ENCODE assay signal across 19 cellular contexts in the genomic region with DNA sequence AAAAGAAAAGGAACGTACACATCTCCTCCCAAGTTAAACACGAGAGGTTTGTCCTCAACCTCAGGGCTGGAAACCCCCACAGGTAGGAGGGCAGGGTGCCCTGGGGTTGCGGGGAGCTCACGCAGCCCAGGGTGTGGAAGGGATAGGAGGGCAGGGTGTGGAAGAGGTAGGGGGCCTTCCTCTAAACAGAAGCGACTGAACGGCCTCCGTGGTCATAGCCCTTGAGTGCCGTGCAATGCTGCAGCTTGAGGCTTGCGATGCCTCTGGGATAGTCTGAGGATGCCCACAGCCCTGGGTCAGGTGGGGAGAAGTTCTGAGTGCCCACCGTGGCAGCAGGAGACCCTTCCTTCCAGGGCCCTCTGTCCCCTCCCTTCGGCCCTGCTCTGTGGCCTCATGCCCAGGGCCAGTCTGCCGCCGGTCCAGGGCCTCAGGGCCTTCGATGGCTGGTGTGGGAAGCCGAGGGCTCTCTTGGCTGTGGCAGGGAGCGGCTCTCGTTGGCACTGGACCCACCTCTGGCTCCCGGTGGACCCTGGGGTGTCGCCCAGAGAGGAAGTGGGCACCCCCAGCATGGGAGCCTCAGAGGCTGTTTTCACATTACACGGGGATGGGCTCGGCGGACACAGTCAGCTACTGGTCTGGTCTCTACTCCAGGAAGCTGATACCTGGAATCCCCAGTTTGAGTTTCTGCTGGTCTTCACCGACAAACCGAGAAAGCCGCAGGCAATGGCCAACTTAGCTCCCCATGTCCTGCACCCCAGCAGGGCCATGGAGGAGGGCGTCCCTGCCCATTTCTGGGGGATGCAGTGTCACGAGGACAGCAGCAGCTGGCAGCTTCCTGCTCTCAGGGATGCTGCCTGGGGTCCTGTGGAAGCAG. TPM values are rescaled to one million over a fixed set of nuclear protein-coding genes. Genes with fewer than 3 reads are reported as not detected.
DNase-seq lines count a peak whose midpoint lies in the region; ATAC-seq and TF ChIP-seq lines count a peak whose summit lies in the region.
"Had no signal": no experiment of that assay in that cellular context is flagged by ENCODE, and none has a peak within 500 bp of the region (broad histone marks: within the 10 kb centered on the region; RNA-seq: fewer than 3 reads in every experiment).

No MANE protein-coding gene starts in this region.

- H3K27me3 Mint-ChIP-seq in nephron progenitor cell (ENCODE audit: low read depth, poor library complexity): no peaks in the 10 kb centered on the region
- H3K27me3 Mint-ChIP-seq: activated CD4-positive, alpha-beta memory T cell treated with anti-CD3 and anti-CD28 coated beads, Interleukin-2, amount 10 ng/mL, durations not matched to agents 7 days and 5 days; CD4-positive, alpha-beta memory T cell; progenitor cell of endocrine pancreas had no signal

- peak overlapping the region; percentile 57 for H3K27ac Mint-ChIP-seq in nephron progenitor cell
- H3K27ac Mint-ChIP-seq: activated CD4-positive, alpha-beta memory T cell treated with anti-CD3 and anti-CD28 coated beads, Interleukin-2, amount 10 ng/mL, durations not matched to agents 7 days and 5 days; CD4-positive, alpha-beta memory T cell; nephron; progenitor cell of endocrine pancreas; WTC11 had no signal

- no peaks in the 10 kb centered on the region for H3K4me1 ChIP-seq in RWPE2 (ENCODE audit: insufficient read depth, poor library complexity, severe bottlenecking)
- H3K4me1 ChIP-seq: ascending aorta had no signal

- no peak overlapping the region for H3K27ac ChIP-seq in RWPE2 (ENCODE audit: poor library complexity, severe bottlenecking)
- H3K27ac ChIP-seq: ascending aorta, SK-N-MC, stomach, transverse colon had no signal

- H3K9me3 Mint-ChIP-seq in nephron progenitor cell: no peaks in the 10 kb centered on the region
- H3K9me3 Mint-ChIP-seq: activated CD4-positive, alpha-beta memory T cell treated with anti-CD3 and anti-CD28 coated beads, Interleukin-2, amount 10 ng/mL, durations not matched to agents 7 days and 5 days; CD4-positive, alpha-beta memory T cell; nephron; WTC11 had no signal

- peaks cover 7% of the 10 kb centered on the region for H3K36me3 ChIP-seq in H7 (replicated peaks; ENCODE audit: control insufficient read depth, insufficient read depth, low read length)
- peaks cover 14% of the 10 kb centered on the region for H3K36me3 ChIP-seq in RWPE2 (ENCODE audit: low read depth)

- ATAC-seq in RWPE2 (ENCODE audit: low read depth) (peak; percentile 17; the same call in 1 of the 3 replicates), HG03159 (IDR thresholded peaks at IDR 0.05; ENCODE audit: unreplicated experiment) (no peak), GM18505 (IDR thresholded peaks at IDR 0.05; ENCODE audit: unreplicated experiment) (no peak)

- no peak overlapping the region for H3K4me3 Mint-ChIP-seq in nephron progenitor cell
- H3K4me3 Mint-ChIP-seq: activated CD4-positive, alpha-beta memory T cell treated with anti-CD3 and anti-CD28 coated beads, Interleukin-2, amount 10 ng/mL, durations not matched to agents 7 days and 5 days; CD4-positive, alpha-beta memory T cell; nephron; WTC11 had no signal

- H3K4me1 Mint-ChIP-seq in nephron progenitor cell: no peaks in the 10 kb centered on the region
- H3K4me1 Mint-ChIP-seq: CD4-positive, alpha-beta memory T cell; nephron; WTC11 had no signal

- no peaks in the 10 kb centered on the region for H3K27me3 ChIP-seq in H7 (ENCODE audit: control insufficient read depth, insufficient read depth, low read length)
- no peaks in the 10 kb centered on the region for H3K27me3 ChIP-seq in RWPE2 (ENCODE audit: insufficient read depth, poor library complexity, severe bottlenecking)
- H3K27me3 ChIP-seq: ascending aorta, stomach, transverse colon had no signal

- peaks cover 9% of the 10 kb centered on the region for H3K36me3 Mint-ChIP-seq in nephron progenitor cell (ENCODE audit: low read depth)

- TF ChIP-seq POLR2A in GM18505 (IDR thresholded peaks at IDR 0.05; ENCODE audit: borderline replicate concordance, extremely low read depth, insufficient read depth, insufficient read length): no peak

- no peak overlapping the region for H3K4me3 ChIP-seq in H7 (ENCODE audit: insufficient read depth, low read depth, low read length)
- no peak overlapping the region for H3K4me3 ChIP-seq in RWPE2 (ENCODE audit: severe bottlenecking)
- H3K4me3 ChIP-seq: ascending aorta, SK-N-MC, smooth muscle cell, stomach, transverse colon had no signal

- TF ChIP-seq CTCF in RWPE2 (IDR thresholded peaks at IDR 0.05; ENCODE audit: poor library complexity, severe bottlenecking) (no peak), nephron progenitor cell (IDR thresholded peaks at IDR 0.05) (no peak)

- H3K9me3 ChIP-seq in RWPE2 (ENCODE audit: severe bottlenecking): no peaks in the 10 kb centered on the region
- H3K9me3 ChIP-seq: ascending aorta, stomach, transverse colon had no signal

- DNase-seq in H7 (peak; percentile 25), RWPE2 (ENCODE audit: low spot score) (no peak), nephron progenitor cell (no peak)
- DNase-seq: activated T-cell treated with anti-CD3 and anti-CD28 coated beads for 4 hours; CD4-positive, alpha-beta memory T cell; GDM1; hippocampal formation; NCI-H1105 treated with DMSO at 0.1 percent for 48 hours; transverse colon had no signal

RNA-seq across cellular contexts. Expression of a gene that starts 6.4 kb away (rescaled TPM):
- 12.0 and 16.8 TPM in 2 replicates for total RNA-seq in H7 (2014; rRNA removed; shearing (Covaris generic))

RNA-seq across cellular contexts. Expression of a gene that starts 27.4 kb away (rescaled TPM):
- total RNA-seq in H7 (2014; rRNA removed; shearing (Covaris generic)): 47.4 and 54.8 TPM in 2 replicates

RNA-seq across cellular contexts. Expression of a gene that starts 33.2 kb away (rescaled TPM):
- total RNA-seq in H7 (2014; rRNA removed; shearing (Covaris generic)): 11.9 and 15.7 TPM in 2 replicates

RNA-seq across cellular contexts. Expression of a gene that starts 49.9 kb away (rescaled TPM):
- 45.7 and 89.0 TPM in 2 replicates for total RNA-seq in H7 (2014; rRNA removed; shearing (Covaris generic))

RNA-seq across cellular contexts. Expression of a gene that starts 59.0 kb away (rescaled TPM):
- total RNA-seq in H7 (2014; rRNA removed; shearing (Covaris generic)): 18.6 and 26.2 TPM in 2 replicates
